In the genomic region with DNA sequence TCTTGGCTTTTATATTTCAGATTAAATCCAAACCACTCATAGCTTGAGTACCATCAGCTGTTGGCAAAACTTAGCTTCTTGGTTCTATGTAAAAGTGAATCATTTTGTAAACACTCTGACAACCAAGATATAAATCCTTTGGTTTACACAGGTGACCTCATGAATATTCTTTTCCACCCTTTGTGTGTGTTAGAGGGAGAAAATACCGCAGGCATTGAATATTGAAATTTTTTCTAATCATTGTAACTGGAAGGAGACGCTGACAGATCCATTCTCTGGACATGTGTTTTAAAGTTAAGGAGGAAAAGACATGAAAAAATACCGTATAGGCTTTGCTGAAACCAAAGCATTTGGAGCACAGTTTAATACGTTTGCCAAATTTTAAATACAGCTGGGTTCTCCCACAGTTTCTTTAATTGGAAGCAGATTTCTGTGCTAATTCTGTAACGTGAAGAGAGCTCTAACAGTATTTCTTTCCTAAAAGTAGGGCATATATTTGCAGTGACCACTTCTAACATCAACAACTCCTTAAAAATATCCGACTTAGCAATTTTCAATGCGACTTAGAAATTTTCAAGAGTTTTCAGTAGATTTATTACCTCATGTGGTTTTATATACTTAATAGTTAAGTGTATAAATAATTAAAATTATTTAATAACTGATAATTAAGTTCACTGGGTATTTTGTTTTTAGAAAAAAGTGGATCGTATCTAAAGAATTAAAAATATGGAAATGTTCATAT, we compare ENCODE assay signal across 12 cellular contexts.
DNase-seq lines count a peak whose midpoint lies in the region; TF ChIP-seq lines count a peak whose summit lies in the region.
"Had no signal": no experiment of that assay in that cellular context is flagged by ENCODE, and none has a peak within 500 bp of the region (broad histone marks: within the 10 kb centered on the region; RNA-seq: fewer than 3 reads in every experiment).

No MANE protein-coding gene starts in this region.

- H3K27ac ChIP-seq in epithelial cell of prostate = peak overlapping the region; percentile 83
- H3K27ac ChIP-seq in thyroid gland = peak overlapping the region in 1 of 3 donors; percentile 34

- no peak for TF ChIP-seq CTCF in thyroid gland (IDR thresholded peaks at IDR 0.05)

- peaks cover 0 to 2% of the 10 kb centered on the region in 2 donors for H3K4me1 ChIP-seq in thyroid gland

- no peaks in the 10 kb centered on the region for H3K36me3 ChIP-seq in thyroid gland

- DNase-seq in AG08395 (ENCODE audit: low spot score) = peak; percentile 49
- peak; percentile 93 for DNase-seq in NCI-H526 treated with DMSO at 0.1 percent for 48 hours (lab: John Stamatoyannopoulos, UW)
- peak; percentile 60 for DNase-seq in epithelial cell of prostate (ENCODE audit: low read depth, low spot score)
- DNase-seq in non-pigmented ciliary epithelial cell (ENCODE audit: low read depth) = peak; percentile 82
- DNase-seq in activated CD4-positive, CD25-positive, alpha-beta regulatory T cell (lab: John Stamatoyannopoulos, UW) = no peak
- no peak for DNase-seq in NCI-H2081 (lab: John Stamatoyannopoulos, UW)
- no peak for DNase-seq in NCI-H510A treated with DMSO at 0.1 percent for 48 hours (lab: John Stamatoyannopoulos, UW)
- no peak for DNase-seq in thyroid gland
- DNase-seq: activated T-cell treated with anti-CD3 and anti-CD28 coated beads, Interleukin-2, amount 50 U/mL, for 48 hours; naive B cell; NCI-H524 treated with DMSO at 0.1 percent for 48 hours; T-helper 2 cell had no signal

- no peaks in the 10 kb centered on the region for H3K27me3 ChIP-seq in thyroid gland

- H3K9me3 ChIP-seq in thyroid gland = no peaks in the 10 kb centered on the region

- no peak overlapping the region for H3K4me3 ChIP-seq in thyroid gland (replicated peaks in 1 of 3)

- intact Hi-C loops in thyroid gland (cut with DNase I) = no loop called here

- 72 to 74% methylated on average over 8 of the region's 8 CpGs for WGBS in thyroid gland, 2 donors

- no peak for TF ChIP-seq POLR2A in thyroid gland (IDR thresholded peaks at IDR 0.05)

Comparison
In these comparisons a context has a peak if more than half of its experiments do, and no peak if none do; other contexts are left out.
1. DNase-seq: peak in AG08395 (single experiment), NCI-H526 treated with DMSO at 0.1 percent for 48 hours (single experiment), epithelial cell of prostate (single experiment) and non-pigmented ciliary epithelial cell (single experiment); none in activated CD4-positive, CD25-positive, alpha-beta regulatory T cell (0 of 4), NCI-H2081 (0 of 2), NCI-H510A treated with DMSO at 0.1 percent for 48 hours (single experiment) and thyroid gland (0 of 2).